16 cellular contexts compared by ENCODE assay signal in the genomic region with DNA sequence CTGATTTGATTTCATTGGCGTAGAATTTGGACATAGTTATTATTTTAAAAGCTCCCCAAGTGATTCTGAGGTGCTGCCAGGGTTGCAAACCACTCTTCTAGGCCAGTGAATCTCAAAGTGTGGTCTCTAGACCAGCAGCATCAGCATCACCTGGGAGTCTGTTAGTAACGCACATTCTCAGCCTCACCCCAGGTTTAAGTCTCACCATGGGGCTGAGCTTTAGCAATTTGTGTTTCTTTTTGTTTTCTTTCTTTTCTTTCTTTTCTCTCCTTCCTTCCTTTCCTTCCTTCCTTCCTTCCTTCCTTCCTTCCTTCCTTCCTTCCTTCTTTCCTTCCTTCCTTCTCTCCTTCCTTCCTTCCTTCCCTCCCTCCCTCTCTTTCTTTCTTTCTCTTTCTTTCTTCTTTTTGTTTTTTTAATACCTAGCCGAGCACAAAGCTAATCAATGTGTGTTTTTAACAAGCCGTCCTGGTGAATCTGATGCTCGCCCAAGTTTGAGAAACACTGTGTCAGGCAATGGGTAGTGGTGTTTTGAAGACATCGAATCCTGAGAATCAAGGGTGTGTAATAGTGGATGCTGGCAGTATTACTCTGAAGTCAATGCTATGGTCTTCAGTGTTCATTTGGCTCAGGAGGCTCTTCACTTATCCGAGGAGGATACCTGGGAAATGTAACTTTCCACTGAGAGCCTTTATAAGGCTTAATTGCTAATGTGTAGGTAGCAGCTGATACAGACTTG.
DNase-seq lines count a peak whose midpoint lies in the region; ATAC-seq and TF ChIP-seq lines count a peak whose summit lies in the region.
"Had no signal": no experiment of that assay in that cellular context is flagged by ENCODE, and none has a peak within 500 bp of the region (broad histone marks: within the 10 kb centered on the region; RNA-seq: fewer than 3 reads in every experiment).

No MANE protein-coding gene starts in this region.

- TF ChIP-seq POLR2A in heart left ventricle (IDR thresholded peaks at IDR 0.05): no peak

- no peaks in the 10 kb centered on the region for H3K36me3 ChIP-seq in HEK293 (ENCODE audit: control insufficient read depth in 2 of 2, insufficient read depth in 1 of 2, low read length in 2 of 2)
- no peaks in the 10 kb centered on the region for H3K36me3 ChIP-seq in brain microvascular endothelial cell (replicated peaks)
- H3K36me3 ChIP-seq in mesenchymal stem cell (ENCODE audit: control insufficient read depth in 1 of 2, insufficient read depth in 2 of 2, low read depth in 1 of 2, low read length in 2 of 2): no peaks in the 10 kb centered on the region
- H3K36me3 ChIP-seq in tibial artery: no peaks in the 10 kb centered on the region
- no peaks in the 10 kb centered on the region for H3K36me3 ChIP-seq in heart left ventricle

- intact Hi-C loops in tibial artery (cut with DNase I; ENCODE audit: low total_unique reads): no loop called here
- intact Hi-C loops in heart left ventricle (cut with DNase I): loop anchor here in 2 of 10 donors (5.0 to 10.0 kb wide), 3 partner anchors 65 to 1005 kb away; no protein-coding TSS in a partner anchor
- intact Hi-C loops in head of caudate nucleus (cut with DNase I): no loop called here

- no peak overlapping the region for H2BK5ac ChIP-seq in mesenchymal stem cell (ENCODE audit: low read depth, low read length, poor library complexity, severe bottlenecking)

- WGBS in mesenchymal stem cell: over 99% methylated on average over 7 of the region's 7 CpGs
- 91 to 94% (median 93%) methylated on average over 7 of the region's 7 CpGs for WGBS in heart left ventricle, 4 donors

- H3K4me3 ChIP-seq in HEK293 (ENCODE audit: low read depth, low read length) (no peak overlapping the region), brain microvascular endothelial cell (ENCODE audit: low read depth, low read length) (no peak overlapping the region), mesenchymal stem cell (ENCODE audit: insufficient read depth in 1 of 2, low read depth in 1 of 2, low read length in 2 of 2) (no peak overlapping the region), tibial artery (no peak overlapping the region), heart left ventricle (no peak overlapping the region)
- H3K4me3 ChIP-seq: K562 had no signal

- no peak overlapping the region for H2BK15ac ChIP-seq in mesenchymal stem cell (ENCODE audit: low read depth, poor library complexity, severe bottlenecking)

- no peak overlapping the region for H3K23ac ChIP-seq in mesenchymal stem cell (ENCODE audit: low read length in 2 of 2)

- H3K9me3 ChIP-seq in HEK293 (ENCODE audit: control insufficient read depth, insufficient read depth, low read depth, low read length): no peaks in the 10 kb centered on the region
- H3K9me3 ChIP-seq in mesenchymal stem cell (ENCODE audit: control insufficient read depth, low read length): no peaks in the 10 kb centered on the region
- no peaks in the 10 kb centered on the region for H3K9me3 ChIP-seq in tibial artery
- no peaks in the 10 kb centered on the region for H3K9me3 ChIP-seq in heart left ventricle

- H2BK12ac ChIP-seq in mesenchymal stem cell (ENCODE audit: low read length in 2 of 2): peak overlapping the region; percentile 45 to 89

- H2AFZ ChIP-seq in mesenchymal stem cell (ENCODE audit: low read depth, low read length): no peak overlapping the region

- CTCF ChIA-PET in HEK293 (lab: Yijun Ruan, JAX): interaction anchor here (0.7 kb wide), 1 partner anchor 517 kb away, joined by 4 read pairs; no protein-coding TSS in a partner anchor

- H4K91ac ChIP-seq in mesenchymal stem cell (ENCODE audit: low read length): peak overlapping the region; percentile 62

- POLR2A ChIA-PET in HEK293 (lab: Yijun Ruan, JAX): no interaction called here

- in situ Hi-C loops in brain microvascular endothelial cell (cut with HindIII; ENCODE audit: low pct_ligation_motif_present, low sequenced_read_pairs): no loop called here

- no peak overlapping the region for H4K8ac ChIP-seq in mesenchymal stem cell (ENCODE audit: low read length)

- H2BK120ac ChIP-seq in mesenchymal stem cell (ENCODE audit: low read depth, low read length): no peak overlapping the region

- peaks cover 14% of the 10 kb centered on the region for H3K79me1 ChIP-seq in mesenchymal stem cell (replicated peaks; ENCODE audit: low read length, poor library complexity, severe bottlenecking)

- H3K18ac ChIP-seq in mesenchymal stem cell (ENCODE audit: low read depth in 1 of 2, low read length in 2 of 2): peak overlapping the region in 1 of 2 experiments; percentile 10

- H3K27ac ChIP-seq in HEK293 (ENCODE audit: extremely low read depth, low read depth, low read length) (no peak overlapping the region), brain microvascular endothelial cell (peak overlapping the region; percentile 94), mesenchymal stem cell (ENCODE audit: low read length, poor library complexity, severe bottlenecking) (peak overlapping the region; percentile 7), tibial artery (peak overlapping the region; percentile 6 to 34), heart left ventricle (peak overlapping the region in 3 of 12 donors; percentile 5 to 79 (median 24))

- ATAC-seq in heart left ventricle (no peak), HG02970 (IDR thresholded peaks at IDR 0.05; ENCODE audit: low FRiP score, unreplicated experiment) (no peak)
- ATAC-seq: activated CD8-positive, alpha-beta T cell treated with anti-CD3 and anti-CD28 coated beads, Interleukin-2, amount 10 ng/mL, durations not matched to agents 7 days and 5 days; K562; Right ventricle myocardium inferior had no signal

- DNase-seq in brain microvascular endothelial cell (no peak), mesenchymal stem cell (no peak), tibial artery (no peak), heart left ventricle (no peak), head of caudate nucleus (no peak)
- DNase-seq: activated CD8-positive, alpha-beta T cell treated with anti-CD3 and anti-CD28 coated beads, Interleukin-2, amount 10 ng/mL, durations not matched to agents 7 days and 5 days; activated gamma-delta T cell; effector memory CD4-positive, alpha-beta T cell; GF-D8; NCI-H1436 treated with DMSO at 0.1 percent for 48 hours; stimulated activated CD4-positive, alpha-beta T cell treated with anti-CD3 and anti-CD28 coated beads, Interleukin-1b, Interleukin-23, amount 100 ng/mL, for 48 hours; stimulated activated CD8-positive, alpha-beta memory T cell treated with anti-CD3 and anti-CD28 coated beads, Interleukin-4, amount 100 ng/mL, for 48 hours had no signal

- H3K9ac ChIP-seq in mesenchymal stem cell (ENCODE audit: low read length): peak overlapping the region; percentile 78

- H2AK5ac ChIP-seq in mesenchymal stem cell (ENCODE audit: low read length, severe bottlenecking): peak overlapping the region; percentile 16

- peak overlapping the region in 1 of 2 experiments; percentile 64 for H3K4ac ChIP-seq in mesenchymal stem cell (ENCODE audit: low read depth in 1 of 2, low read length in 2 of 2)

- H3K4me1 ChIP-seq in HEK293 (ENCODE audit: control insufficient read depth, insufficient read depth, low read length): peaks cover 11% of the 10 kb centered on the region
- peaks cover 5% of the 10 kb centered on the region for H3K4me1 ChIP-seq in mesenchymal stem cell (ENCODE audit: control insufficient read depth, insufficient read depth, low read depth, low read length)
- peaks cover 0 to 23% (median 10%) of the 10 kb centered on the region in 4 donors for H3K4me1 ChIP-seq in tibial artery
- peaks cover 0 to 22% (median 5%) of the 10 kb centered on the region in 12 donors for H3K4me1 ChIP-seq in heart left ventricle

- no peak overlapping the region for H3K14ac ChIP-seq in mesenchymal stem cell (ENCODE audit: low read length in 2 of 2)

- H3K4me2 ChIP-seq in mesenchymal stem cell (ENCODE audit: low read length, poor library complexity, severe bottlenecking): no peak overlapping the region

- H3K27me3 ChIP-seq in brain microvascular endothelial cell (replicated peaks): no peaks in the 10 kb centered on the region
- no peaks in the 10 kb centered on the region for H3K27me3 ChIP-seq in mesenchymal stem cell (ENCODE audit: control insufficient read depth in 1 of 2, insufficient read depth in 1 of 2, low read length in 2 of 2)
- no peaks in the 10 kb centered on the region for H3K27me3 ChIP-seq in tibial artery
- H3K27me3 ChIP-seq in heart left ventricle: no peaks in the 10 kb centered on the region

- TF ChIP-seq CTCF in HEK293 (tag by site-specific recombination; IDR thresholded peaks at IDR 0.05) (no peak), brain microvascular endothelial cell (IDR thresholded peaks at IDR 0.05; ENCODE audit: low read depth, low read length, missing control alignments) (no peak), tibial artery (IDR thresholded peaks at IDR 0.05) (no peak), heart left ventricle (IDR thresholded peaks at IDR 0.05) (no peak)

TF ChIP-seq in HEK293, 187 proteins besides CTCF, POLR2A, EP300 and RAD21:
- TF ChIP-seq ZNF366 (tag by site-specific recombination; conservative IDR thresholded peaks at IDR 0.05): peak; percentile 92
- TF ChIP-seq ZNF2 (tag by site-specific recombination; IDR thresholded peaks at IDR 0.05): no peak
